In genomic region chrX:136159615-136160025, GRCh38 we compare ENCODE assay signal across 17 cellular contexts. TPM values are rescaled to one million over a fixed set of nuclear protein-coding genes. Genes with fewer than 3 reads are reported as not detected.
DNase-seq lines count a peak whose midpoint lies in the region; ATAC-seq and TF ChIP-seq lines count a peak whose summit lies in the region.
"Had no signal": no experiment of that assay in that cellular context is flagged by ENCODE, and none has a peak within 500 bp of the region (broad histone marks: within the 10 kb centered on the region; RNA-seq: fewer than 3 reads in every experiment).

No MANE protein-coding gene starts in this region.

- no TSS peak for BruUV-seq in PC-3 (replicated peaks; lab: Mats Ljungman, UMichigan)

- H3K9me3 Mint-ChIP-seq in naive thymus-derived CD4-positive, alpha-beta T cell = peaks cover 0 to 2% (median 0%) of the 10 kb centered on the region in 11 donors
- H3K9me3 Mint-ChIP-seq in natural killer cell = no peaks in the 10 kb centered on the region

- peaks cover 4% of the 10 kb centered on the region; the same call in 1 of the 2 replicates for H3K79me2 ChIP-seq in PC-3 (ENCODE audit: low read length)

- no peaks in the 10 kb centered on the region for H3K36me3 ChIP-seq in PC-3 (ENCODE audit: low read depth, low read length)
- H3K36me3 ChIP-seq in stomach = no peaks in the 10 kb centered on the region
- no peaks in the 10 kb centered on the region for H3K36me3 ChIP-seq in naive thymus-derived CD4-positive, alpha-beta T cell (ENCODE audit: control insufficient read depth in 2 of 3, insufficient read depth in 3 of 3, low read length in 3 of 3)
- H3K36me3 ChIP-seq: BE2C, WERI-Rb-1 had no signal

- TF ChIP-seq CTCF in PC-3 (conservative IDR thresholded peaks at IDR 0.05; ENCODE audit: low read depth, low read length) = no peak
- no peak for TF ChIP-seq CTCF in stomach (IDR thresholded peaks at IDR 0.05)
- no peak for TF ChIP-seq CTCF in natural killer cell (IDR thresholded peaks at IDR 0.05)

- no peak for TF ChIP-seq EP300 in stomach (IDR thresholded peaks at IDR 0.05)

- in situ Hi-C loops in KBM-7 (cut with MboI; ENCODE audit: low pct_unique_long_range_greater_than_20kb, low sequenced_read_pairs) = no loop called here

- H3K9ac ChIP-seq in PC-3 (ENCODE audit: low read length) = no peak overlapping the region

- H4K20me1 ChIP-seq in PC-3 (ENCODE audit: low read length) = no peaks in the 10 kb centered on the region

- peak; percentile 50 for ATAC-seq in PC-3
- ATAC-seq in left ventricle myocardium superior = peak; percentile 55
- no peak for ATAC-seq in naive thymus-derived CD4-positive, alpha-beta T cell
- no peak for ATAC-seq in GM19397 (IDR thresholded peaks at IDR 0.05; ENCODE audit: unreplicated experiment)
- no peak for ATAC-seq in natural killer cell
- ATAC-seq in GM18517 (IDR thresholded peaks at IDR 0.05; ENCODE audit: unreplicated experiment) = no peak
- ATAC-seq: HCT116 had no signal

- no peak for TF ChIP-seq POLR2A in stomach (IDR thresholded peaks at IDR 0.05)

- H3K9me3 ChIP-seq in PC-3 (ENCODE audit: low read length) = no peaks in the 10 kb centered on the region
- no peaks in the 10 kb centered on the region for H3K9me3 ChIP-seq in stomach
- no peaks in the 10 kb centered on the region for H3K9me3 ChIP-seq in naive thymus-derived CD4-positive, alpha-beta T cell (ENCODE audit: control insufficient read depth in 2 of 3, low read length in 3 of 3)
- H3K9me3 ChIP-seq: BE2C had no signal

- no peaks in the 10 kb centered on the region for H3K27me3 ChIP-seq in PC-3 (ENCODE audit: low read length)
- peaks cover 0 to 6% (median 0%) of the 10 kb centered on the region in 3 donors for H3K27me3 ChIP-seq in stomach
- H3K27me3 ChIP-seq in naive thymus-derived CD4-positive, alpha-beta T cell (ENCODE audit: control insufficient read depth in 2 of 2, insufficient read depth in 2 of 2, low read length in 2 of 2) = no peaks in the 10 kb centered on the region
- H3K27me3 ChIP-seq: BE2C had no signal

- H3K4me1 ChIP-seq in PC-3 (ENCODE audit: insufficient read depth, low read length) = peaks cover 15% of the 10 kb centered on the region
- H3K4me1 ChIP-seq in stomach = peaks cover 0 to 16% (median 5%) of the 10 kb centered on the region in 4 donors
- H3K4me1 ChIP-seq in naive thymus-derived CD4-positive, alpha-beta T cell (ENCODE audit: control insufficient read depth in 2 of 2, insufficient read depth in 2 of 2, low read length in 2 of 2) = no peaks in the 10 kb centered on the region
- H3K4me1 ChIP-seq: BE2C had no signal

- no peaks in the 10 kb centered on the region for H3K9me2 ChIP-seq in PC-3 (replicated peaks; ENCODE audit: low read length)

- H2AFZ ChIP-seq in PC-3 (ENCODE audit: low read length) = no peak overlapping the region

- no peaks in the 10 kb centered on the region for H3F3A ChIP-seq in PC-3 (ENCODE audit: low read length, unreplicated experiment)

- H3K27ac ChIP-seq in PC-3 (ENCODE audit: low read length) = peak overlapping the region; percentile 32
- peak overlapping the region in 4 of 5 donors; percentile 17 to 86 (median 39) for H3K27ac ChIP-seq in stomach
- H3K27ac ChIP-seq in naive thymus-derived CD4-positive, alpha-beta T cell (ENCODE audit: low read depth, low read length) = no peak overlapping the region
- H3K27ac ChIP-seq: WERI-Rb-1 had no signal

- peak overlapping the region; percentile 19; the same call in 1 of the 2 replicates for H3K4me2 ChIP-seq in PC-3 (ENCODE audit: low read length)

- H3K4me3 Mint-ChIP-seq in naive thymus-derived CD4-positive, alpha-beta T cell = no peak overlapping the region
- no peak overlapping the region for H3K4me3 Mint-ChIP-seq in natural killer cell

- H3K4me3 ChIP-seq in PC-3 (ENCODE audit: low read length) = no peak overlapping the region
- H3K4me3 ChIP-seq in stomach = no peak overlapping the region
- H3K4me3 ChIP-seq in naive thymus-derived CD4-positive, alpha-beta T cell (ENCODE audit: low read length) = no peak overlapping the region

- H3K27me3 Mint-ChIP-seq in naive thymus-derived CD4-positive, alpha-beta T cell = no peaks in the 10 kb centered on the region
- peaks cover 0 to 3% of the 10 kb centered on the region in 2 donors for H3K27me3 Mint-ChIP-seq in natural killer cell (ENCODE audit: low read depth in 2 of 2)

- POLR2A ChIA-PET in PC-3 (lab: Charles Lee; ENCODE audit: unreplicated experiment) = no interaction called here
- POLR2A ChIA-PET in naive thymus-derived CD4-positive, alpha-beta T cell (lab: Charles Lee) = no interaction called here

- H3K27ac Mint-ChIP-seq in naive thymus-derived CD4-positive, alpha-beta T cell = no peak overlapping the region
- no peak overlapping the region for H3K27ac Mint-ChIP-seq in natural killer cell

- WGBS in stomach, 5 donors = 33 to 83% (median 67%) methylated on average over 1 to 2 of the region's 2 CpGs

- peak; percentile 72 for DNase-seq in KBM-7
- DNase-seq in PC-3 = peak; percentile 48
- no peak for DNase-seq in left ventricle myocardium superior
- DNase-seq in stomach = no peak
- DNase-seq in naive thymus-derived CD4-positive, alpha-beta T cell = no peak
- DNase-seq in natural killer cell = no peak
- DNase-seq: activated gamma-delta T cell, BE2C, DMS79 treated with DMSO at 0.1 percent for 48 hours, NCI-H2029 treated with DMSO at 0.1 percent for 48 hours, NCI-H774, nucleus accumbens, SW 1271, WERI-Rb-1 had no signal

- H3K4me1 Mint-ChIP-seq in naive thymus-derived CD4-positive, alpha-beta T cell = peaks cover 7 to 28% (median 19%) of the 10 kb centered on the region in 7 donors
- no peaks in the 10 kb centered on the region for H3K4me1 Mint-ChIP-seq in natural killer cell

- intact Hi-C loops in PC-3 (cut with micrococcal nuclease) = loop anchor here (5.0 kb wide), 2 partner anchors 112 to 328 kb away; partner anchors contain the start of gene BRS3
- intact Hi-C loops in left ventricle myocardium superior (cut with micrococcal nuclease) = loop anchor here (5.0 kb wide), 1 partner anchor 127 kb away; no protein-coding TSS in a partner anchor
- intact Hi-C loops in stomach (cut with DNase I; ENCODE audit: low total_unique reads) = no loop called here
- intact Hi-C loops in naive thymus-derived CD4-positive, alpha-beta T cell (cut with micrococcal nuclease) = loop anchor here in 1 of 2 donors (5.0 kb wide), 2 partner anchors 43 to 1072 kb away; no protein-coding TSS in a partner anchor
- intact Hi-C loops in natural killer cell (cut with micrococcal nuclease) = no loop called here

- H3K36me3 Mint-ChIP-seq in naive thymus-derived CD4-positive, alpha-beta T cell = peaks cover 0 to 3% (median 0%) of the 10 kb centered on the region in 5 donors
- no peaks in the 10 kb centered on the region for H3K36me3 Mint-ChIP-seq in natural killer cell

- CTCF ChIA-PET in PC-3 (lab: Charles Lee) = no interaction called here
- CTCF ChIA-PET in naive thymus-derived CD4-positive, alpha-beta T cell (lab: Charles Lee) = no interaction called here

RNA-seq across cellular contexts. Expression of gene FHL1, which starts 12.3 kb away (rescaled TPM):
- total RNA-seq in PC-3 (2014; rRNA removed) (42.4 and 51.8 TPM in 2 replicates), left ventricle myocardium superior (772 TPM), stomach (1,000 to 10,000 TPM in 1 of 5 donors, 100 to 1,000 TPM in 4; 101 to 1,286 (median 650) TPM), natural killer cell (1 to 10 TPM; 3.2 to 5.7 (median 3.7) TPM)
- polyA plus RNA-seq in stomach = 100 to 1,000 TPM; 147 to 325 (median 211) TPM
- total RNA-seq in naive thymus-derived CD4-positive, alpha-beta T cell = 10 to 100 TPM; 14.9 to 26.4 (median 22.4) TPM
- polyA plus RNA-seq in naive thymus-derived CD4-positive, alpha-beta T cell = 10 to 100 TPM; 35.4 to 40.0 TPM

Comparison
In these comparisons a context has a peak if more than half of its experiments do, and no peak if none do; other contexts are left out.
1. DNase-seq: peak in KBM-7 (single experiment) and PC-3 (single experiment); none in left ventricle myocardium superior (single experiment), stomach (single experiment), naive thymus-derived CD4-positive, alpha-beta T cell (0 of 9) and natural killer cell (single experiment).
2. ATAC-seq: peak in PC-3 (single experiment) and left ventricle myocardium superior (single experiment); none in naive thymus-derived CD4-positive, alpha-beta T cell (single experiment), GM19397 (single experiment), natural killer cell (0 of 3) and GM18517 (single experiment).
3. intact Hi-C loops: an anchor here in PC-3 (5.0 kb wide) and left ventricle myocardium superior (5.0 kb wide); none called in stomach and natural killer cell.